Comparison of ENCODE assay signal across 27 cellular contexts in the genomic region with DNA sequence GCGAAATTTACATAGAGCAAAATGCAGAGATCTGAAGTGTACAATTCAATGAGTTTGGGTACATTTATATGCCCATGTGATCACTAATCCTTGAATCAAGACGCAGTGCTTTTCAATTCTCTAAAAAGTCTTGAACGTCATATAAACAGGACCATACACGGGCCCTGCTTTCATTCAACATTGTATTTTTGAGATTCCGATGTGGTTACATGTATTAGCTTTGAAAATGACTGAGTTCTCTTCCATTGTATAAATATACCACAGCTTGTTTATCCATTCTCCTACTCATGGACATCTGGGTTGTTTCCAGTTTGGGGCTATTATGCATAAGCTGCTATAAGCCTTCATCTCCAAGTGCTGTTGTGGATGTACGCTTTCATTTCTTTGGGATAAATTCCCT. TPM values are rescaled to one million over a fixed set of nuclear protein-coding genes. Genes with fewer than 3 reads are reported as not detected.
DNase-seq lines count a peak whose midpoint lies in the region; ATAC-seq and TF ChIP-seq lines count a peak whose summit lies in the region.
"Had no signal": no experiment of that assay in that cellular context is flagged by ENCODE, and none has a peak within 500 bp of the region (broad histone marks: within the 10 kb centered on the region; RNA-seq: fewer than 3 reads in every experiment).

No MANE protein-coding gene starts in this region.

- peaks cover 18% of the 10 kb centered on the region for H3K9me3 Mint-ChIP-seq in nephron
- H3K9me3 Mint-ChIP-seq: activated naive CD4-positive, alpha-beta T cell treated with anti-CD3 and anti-CD28 coated beads, Interleukin-2, amount 10 ng/mL, durations not matched to agents 7 days and 5 days had no signal

- H3K27ac ChIP-seq in ascending aorta (peak overlapping the region; percentile 57 to 67), heart right ventricle (no peak overlapping the region)
- H3K27ac ChIP-seq: BLaER1 treated with 17β-estradiol and CSF1 and Interleukin-3, amounts not matched to agents 10 nM and 100 nM; lower lobe of right lung; neutrophil; psoas muscle; tibial nerve had no signal

- H3K4me1 Mint-ChIP-seq in nephron, result peaks cover 39% of the 10 kb centered on the region
- H3K4me1 Mint-ChIP-seq: activated naive CD4-positive, alpha-beta T cell treated with anti-CD3 and anti-CD28 coated beads, Interleukin-2, amount 10 ng/mL, durations not matched to agents 7 days and 5 days had no signal

- H3K36me3 ChIP-seq in ascending aorta, result peaks cover 4 to 29% of the 10 kb centered on the region in 2 donors
- peaks cover 0 to 73% (median 29%) of the 10 kb centered on the region in 9 donors for H3K36me3 ChIP-seq in heart right ventricle

- H3K27me3 Mint-ChIP-seq in nephron (ENCODE audit: low read depth), result no peaks in the 10 kb centered on the region
- H3K27me3 Mint-ChIP-seq: activated CD4-positive, alpha-beta T cell treated with anti-CD3 and anti-CD28 coated beads for 36 hours; activated naive CD4-positive, alpha-beta T cell treated with anti-CD3 and anti-CD28 coated beads, Interleukin-2, amount 10 ng/mL, durations not matched to agents 7 days and 5 days had no signal

- H3K27me3 ChIP-seq in ascending aorta (no peaks in the 10 kb centered on the region), heart right ventricle (no peaks in the 10 kb centered on the region)
- H3K27me3 ChIP-seq: BLaER1 treated with 17β-estradiol and CSF1 and Interleukin-3, amounts not matched to agents 10 nM and 100 nM; neutrophil; tibial nerve had no signal

- DNase-seq in AG10803 (ENCODE audit: low read depth), result peak; percentile 22
- no peak for DNase-seq in ascending aorta (ENCODE audit: low spot score in 2 of 2)
- DNase-seq in fibroblast of peridontal ligament (ENCODE audit: extremely low read depth), result peak; percentile 96
- DNase-seq in SW 1271 (lab: John Stamatoyannopoulos, UW), result no peak
- no peak for DNase-seq in heart right ventricle
- no peak for DNase-seq in NCI-H774 (lab: John Stamatoyannopoulos, UW)
- DNase-seq: activated CD4-positive, alpha-beta T cell treated with anti-CD3 and anti-CD28 coated beads for 36 hours; activated CD8-positive, alpha-beta memory T cell treated with anti-CD3 and anti-CD28 coated beads for 24 hours; activated naive CD4-positive, alpha-beta T cell treated with anti-CD3 and anti-CD28 coated beads, Interleukin-2, amount 10 ng/mL, durations not matched to agents 7 days and 5 days; activated T-cell treated with anti-CD3 and anti-CD28 coated beads, Interleukin-2, amount 50 U/mL, for 48 hours; anterior cingulate cortex; Calu3; kidney; lower lobe of right lung; NCI-H1105 treated with DMSO at 0.1 percent for 48 hours; NCI-H446; small intestine; stimulated activated CD4-positive, alpha-beta T cell treated with anti-CD3 and anti-CD28 coated beads, Interleukin-2, amount 100 ng/mL, for 48 hours; stimulated activated naive CD4-positive, alpha-beta T cell treated with Interleukin-2 at 50 U/mL for 16 hours had no signal

- H3K4me3 Mint-ChIP-seq in nephron, result no peak overlapping the region
- H3K4me3 Mint-ChIP-seq: activated CD4-positive, alpha-beta T cell treated with anti-CD3 and anti-CD28 coated beads for 36 hours; activated naive CD4-positive, alpha-beta T cell treated with anti-CD3 and anti-CD28 coated beads, Interleukin-2, amount 10 ng/mL, durations not matched to agents 7 days and 5 days had no signal

- no peaks in the 10 kb centered on the region for H3K9me3 ChIP-seq in ascending aorta
- peaks cover 0 to 13% (median 0%) of the 10 kb centered on the region in 11 donors for H3K9me3 ChIP-seq in heart right ventricle
- H3K9me3 ChIP-seq: lower lobe of right lung, neutrophil had no signal

- TF ChIP-seq CTCF in AG10803 (conservative IDR thresholded peaks at IDR 0.05; ENCODE audit: low read length) (no peak), ascending aorta (IDR thresholded peaks at IDR 0.05) (no peak), nephron (IDR thresholded peaks at IDR 0.05; ENCODE audit: unreplicated experiment in 3 of 3) (no peak), heart right ventricle (IDR thresholded peaks at IDR 0.05) (no peak)

- ATAC-seq in heart right ventricle (no peak), HG03460 (IDR thresholded peaks at IDR 0.05; ENCODE audit: unreplicated experiment) (no peak)
- ATAC-seq: activated CD4-positive, alpha-beta T cell treated with anti-CD3 and anti-CD28 coated beads for 36 hours; HepG2; lower lobe of right lung; Panc1; psoas muscle had no signal

- peak overlapping the region; percentile 17 to 43 (median 18) for H3K27ac Mint-ChIP-seq in nephron
- H3K27ac Mint-ChIP-seq: activated CD4-positive, alpha-beta T cell treated with anti-CD3 and anti-CD28 coated beads for 36 hours; activated naive CD4-positive, alpha-beta T cell treated with anti-CD3 and anti-CD28 coated beads, Interleukin-2, amount 10 ng/mL, durations not matched to agents 7 days and 5 days had no signal

- 93 to 96% methylated on average over 6 of the region's 6 CpGs for WGBS in heart right ventricle, 2 donors

- H3K36me3 Mint-ChIP-seq in nephron (ENCODE audit: low read depth), result peaks cover 78% of the 10 kb centered on the region

- intact Hi-C loops in ascending aorta (cut with DNase I), result no loop called here
- intact Hi-C loops in heart right ventricle (cut with DNase I), result no loop called here

- peaks cover 0 to 12% of the 10 kb centered on the region in 2 donors for H3K4me1 ChIP-seq in ascending aorta
- H3K4me1 ChIP-seq in heart right ventricle, result peaks cover 0 to 25% (median 0%) of the 10 kb centered on the region in 9 donors
- H3K4me1 ChIP-seq: BLaER1 treated with 17β-estradiol and CSF1 and Interleukin-3, amounts not matched to agents 10 nM and 100 nM; lower lobe of right lung; tibial nerve had no signal

- H3K4me3 ChIP-seq in AG10803 (ENCODE audit: low read length) (no peak overlapping the region), ascending aorta (no peak overlapping the region), heart right ventricle (no peak overlapping the region)
- H3K4me3 ChIP-seq: BLaER1 treated with 17β-estradiol and CSF1 and Interleukin-3, amounts not matched to agents 10 nM and 100 nM; lower lobe of right lung; psoas muscle; tibial nerve had no signal

RNA-seq across cellular contexts. Expression of a gene that starts 45.5 kb away (rescaled TPM):
- total RNA-seq in ascending aorta, result 131 TPM
- total RNA-seq in heart right ventricle, result 10 to 100 TPM; 10.6 to 19.3 (median 16.1) TPM
- polyA plus RNA-seq in heart right ventricle, result 1 to 10 TPM; 4.5 to 8.9 TPM

RNA-seq across cellular contexts. Expression of a gene that starts 55.2 kb away (rescaled TPM):
- 37.0 TPM for total RNA-seq in ascending aorta
- total RNA-seq in heart right ventricle, result 100 to 1,000 TPM; 109 to 141 (median 125) TPM
- 100 to 1,000 TPM in 1 of 2 donors, 10 to 100 TPM in 1; 47.0 to 161 TPM for polyA plus RNA-seq in heart right ventricle

Comparison
In these comparisons a context has a peak if more than half of its experiments do, and no peak if none do; other contexts are left out.
1. DNase-seq: peak in AG10803 (single experiment) and fibroblast of peridontal ligament (single experiment); none in ascending aorta (0 of 2), SW 1271 (0 of 2), heart right ventricle (0 of 2) and NCI-H774 (single experiment).
2. H3K27ac ChIP-seq: peak in ascending aorta (2 of 2); none in heart right ventricle (0 of 10).